1 cellular context compared by ENCODE assay signal in the genomic region with DNA sequence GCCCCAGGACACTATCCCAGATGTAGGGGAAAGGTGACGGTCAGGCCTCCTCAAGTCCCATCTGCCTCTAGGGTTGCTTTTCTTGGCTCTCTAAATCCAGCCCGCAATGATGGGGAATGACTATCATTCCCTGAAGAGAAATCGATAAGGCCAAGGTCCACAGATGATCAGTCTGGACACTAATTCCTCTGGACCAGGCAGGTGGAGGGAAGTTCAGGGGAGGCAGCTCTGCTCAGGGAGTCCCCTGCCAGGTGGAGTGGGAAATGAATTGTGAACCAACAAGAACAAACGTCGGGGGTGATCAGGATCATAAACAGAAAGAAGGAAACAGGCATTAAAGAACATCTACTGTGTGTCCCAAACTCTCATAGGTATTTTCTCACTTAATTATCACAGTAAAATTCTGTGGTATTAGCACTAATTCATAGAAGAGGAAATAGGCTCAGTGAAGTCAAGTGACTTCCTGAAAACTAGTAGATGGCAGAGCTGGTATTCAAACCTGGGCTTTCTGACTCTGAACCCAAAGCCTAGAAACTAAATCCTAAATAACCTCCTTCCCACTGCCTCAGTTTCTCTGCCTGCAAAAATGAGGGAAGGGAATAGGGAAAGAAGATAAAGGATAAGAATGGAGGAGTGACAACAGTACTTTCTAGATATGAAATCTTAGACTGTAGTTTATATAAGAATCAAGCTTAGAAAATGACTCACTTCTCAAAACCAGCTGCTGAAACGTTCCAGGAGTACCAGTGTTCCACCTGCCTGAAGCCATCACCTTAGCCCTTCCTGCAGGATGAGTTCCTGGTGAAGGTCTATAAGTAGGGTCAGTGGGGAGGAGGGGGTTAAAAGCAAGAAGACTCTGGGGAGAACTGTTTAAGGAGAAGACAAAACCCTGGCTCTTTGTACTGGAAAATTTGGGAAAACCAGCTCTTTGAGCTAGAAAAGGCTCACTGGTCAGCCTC.
TF ChIP-seq lines count a peak whose summit lies in the region.

No MANE protein-coding gene starts in this region.

TF ChIP-seq in GM12878, 131 proteins besides CTCF, POLR2A, EP300 and RAD21 (continues in another document):
- no peak for TF ChIP-seq SIN3A (IDR thresholded peaks at IDR 0.05; ENCODE audit: low read depth, low read length)
- TF ChIP-seq ZSCAN29 (IDR thresholded peaks at IDR 0.05) = no peak
- TF ChIP-seq, protein P1, sequence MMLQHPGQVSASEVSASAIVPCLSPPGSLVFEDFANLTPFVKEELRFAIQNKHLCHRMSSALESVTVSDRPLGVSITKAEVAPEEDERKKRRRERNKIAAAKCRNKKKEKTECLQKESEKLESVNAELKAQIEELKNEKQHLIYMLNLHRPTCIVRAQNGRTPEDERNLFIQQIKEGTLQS (IDR thresholded peaks at IDR 0.05; ENCODE audit: borderline replicate concordance, extremely low read depth, low read depth, low read length) = no peak
- no peak for TF ChIP-seq YY1 (IDR thresholded peaks at IDR 0.05; ENCODE audit: low read depth, low read length)
- TF ChIP-seq MEF2A (IDR thresholded peaks at IDR 0.05; ENCODE audit: insufficient read depth, low read depth, low read length) = no peak
- TF ChIP-seq NFXL1 (IDR thresholded peaks at IDR 0.05; ENCODE audit: borderline replicate concordance) = no peak
- TF ChIP-seq CREB1 (IDR thresholded peaks at IDR 0.05; ENCODE audit: low read depth) = no peak
- TF ChIP-seq, protein P2, sequence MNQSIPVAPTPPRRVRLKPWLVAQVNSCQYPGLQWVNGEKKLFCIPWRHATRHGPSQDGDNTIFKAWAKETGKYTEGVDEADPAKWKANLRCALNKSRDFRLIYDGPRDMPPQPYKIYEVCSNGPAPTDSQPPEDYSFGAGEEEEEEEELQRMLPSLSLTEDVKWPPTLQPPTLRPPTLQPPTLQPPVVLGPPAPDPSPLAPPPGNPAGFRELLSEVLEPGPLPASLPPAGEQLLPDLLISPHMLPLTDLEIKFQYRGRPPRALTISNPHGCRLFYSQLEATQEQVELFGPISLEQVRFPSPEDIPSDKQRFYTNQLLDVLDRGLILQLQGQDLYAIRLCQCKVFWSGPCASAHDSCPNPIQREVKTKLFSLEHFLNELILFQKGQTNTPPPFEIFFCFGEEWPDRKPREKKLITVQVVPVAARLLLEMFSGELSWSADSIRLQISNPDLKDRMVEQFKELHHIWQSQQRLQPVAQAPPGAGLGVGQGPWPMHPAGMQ (IDR thresholded peaks at IDR 0.05; ENCODE audit: borderline replicate concordance) = no peak
- TF ChIP-seq, protein P3, sequence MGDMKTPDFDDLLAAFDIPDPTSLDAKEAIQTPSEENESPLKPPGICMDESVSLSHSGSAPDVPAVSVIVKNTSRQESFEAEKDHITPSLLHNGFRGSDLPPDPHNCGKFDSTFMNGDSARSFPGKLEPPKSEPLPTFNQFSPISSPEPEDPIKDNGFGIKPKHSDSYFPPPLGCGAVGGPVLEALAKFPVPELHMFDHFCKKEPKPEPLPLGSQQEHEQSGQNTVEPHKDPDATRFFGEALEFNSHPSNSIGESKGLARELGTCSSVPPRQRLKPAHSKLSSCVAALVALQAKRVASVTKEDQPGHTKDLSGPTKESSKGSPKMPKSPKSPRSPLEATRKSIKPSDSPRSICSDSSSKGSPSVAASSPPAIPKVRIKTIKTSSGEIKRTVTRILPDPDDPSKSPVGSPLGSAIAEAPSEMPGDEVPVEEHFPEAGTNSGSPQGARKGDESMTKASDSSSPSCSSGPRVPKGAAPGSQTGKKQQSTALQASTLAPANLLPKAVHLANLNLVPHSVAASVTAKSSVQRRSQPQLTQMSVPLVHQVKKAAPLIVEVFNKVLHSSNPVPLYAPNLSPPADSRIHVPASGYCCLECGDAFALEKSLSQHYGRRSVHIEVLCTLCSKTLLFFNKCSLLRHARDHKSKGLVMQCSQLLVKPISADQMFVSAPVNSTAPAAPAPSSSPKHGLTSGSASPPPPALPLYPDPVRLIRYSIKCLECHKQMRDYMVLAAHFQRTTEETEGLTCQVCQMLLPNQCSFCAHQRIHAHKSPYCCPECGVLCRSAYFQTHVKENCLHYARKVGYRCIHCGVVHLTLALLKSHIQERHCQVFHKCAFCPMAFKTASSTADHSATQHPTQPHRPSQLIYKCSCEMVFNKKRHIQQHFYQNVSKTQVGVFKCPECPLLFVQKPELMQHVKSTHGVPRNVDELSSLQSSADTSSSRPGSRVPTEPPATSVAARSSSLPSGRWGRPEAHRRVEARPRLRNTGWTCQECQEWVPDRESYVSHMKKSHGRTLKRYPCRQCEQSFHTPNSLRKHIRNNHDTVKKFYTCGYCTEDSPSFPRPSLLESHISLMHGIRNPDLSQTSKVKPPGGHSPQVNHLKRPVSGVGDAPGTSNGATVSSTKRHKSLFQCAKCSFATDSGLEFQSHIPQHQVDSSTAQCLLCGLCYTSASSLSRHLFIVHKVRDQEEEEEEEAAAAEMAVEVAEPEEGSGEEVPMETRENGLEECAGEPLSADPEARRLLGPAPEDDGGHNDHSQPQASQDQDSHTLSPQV (IDR thresholded peaks at IDR 0.05) = no peak
- TF ChIP-seq ESRRA (IDR thresholded peaks at IDR 0.05; ENCODE audit: low read length) = no peak
- no peak for TF ChIP-seq GABPA (IDR thresholded peaks at IDR 0.05; ENCODE audit: low read depth)
- TF ChIP-seq, protein P4, sequence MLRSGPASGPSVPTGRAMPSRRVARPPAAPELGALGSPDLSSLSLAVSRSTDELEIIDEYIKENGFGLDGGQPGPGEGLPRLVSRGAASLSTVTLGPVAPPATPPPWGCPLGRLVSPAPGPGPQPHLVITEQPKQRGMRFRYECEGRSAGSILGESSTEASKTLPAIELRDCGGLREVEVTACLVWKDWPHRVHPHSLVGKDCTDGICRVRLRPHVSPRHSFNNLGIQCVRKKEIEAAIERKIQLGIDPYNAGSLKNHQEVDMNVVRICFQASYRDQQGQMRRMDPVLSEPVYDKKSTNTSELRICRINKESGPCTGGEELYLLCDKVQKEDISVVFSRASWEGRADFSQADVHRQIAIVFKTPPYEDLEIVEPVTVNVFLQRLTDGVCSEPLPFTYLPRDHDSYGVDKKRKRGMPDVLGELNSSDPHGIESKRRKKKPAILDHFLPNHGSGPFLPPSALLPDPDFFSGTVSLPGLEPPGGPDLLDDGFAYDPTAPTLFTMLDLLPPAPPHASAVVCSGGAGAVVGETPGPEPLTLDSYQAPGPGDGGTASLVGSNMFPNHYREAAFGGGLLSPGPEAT (IDR thresholded peaks at IDR 0.05; ENCODE audit: low read depth) = peak; percentile 51; the same call in 1 of the 2 replicates
- TF ChIP-seq FOXK2 (IDR thresholded peaks at IDR 0.05) = no peak
- no peak for TF ChIP-seq BRCA1 (IDR thresholded peaks at IDR 0.05; ENCODE audit: low read depth, low read length)
- TF ChIP-seq DPF2 (IDR thresholded peaks at IDR 0.05) = peak; percentile 50; the same call in 1 of the 2 replicates
- TF ChIP-seq, protein P5, sequence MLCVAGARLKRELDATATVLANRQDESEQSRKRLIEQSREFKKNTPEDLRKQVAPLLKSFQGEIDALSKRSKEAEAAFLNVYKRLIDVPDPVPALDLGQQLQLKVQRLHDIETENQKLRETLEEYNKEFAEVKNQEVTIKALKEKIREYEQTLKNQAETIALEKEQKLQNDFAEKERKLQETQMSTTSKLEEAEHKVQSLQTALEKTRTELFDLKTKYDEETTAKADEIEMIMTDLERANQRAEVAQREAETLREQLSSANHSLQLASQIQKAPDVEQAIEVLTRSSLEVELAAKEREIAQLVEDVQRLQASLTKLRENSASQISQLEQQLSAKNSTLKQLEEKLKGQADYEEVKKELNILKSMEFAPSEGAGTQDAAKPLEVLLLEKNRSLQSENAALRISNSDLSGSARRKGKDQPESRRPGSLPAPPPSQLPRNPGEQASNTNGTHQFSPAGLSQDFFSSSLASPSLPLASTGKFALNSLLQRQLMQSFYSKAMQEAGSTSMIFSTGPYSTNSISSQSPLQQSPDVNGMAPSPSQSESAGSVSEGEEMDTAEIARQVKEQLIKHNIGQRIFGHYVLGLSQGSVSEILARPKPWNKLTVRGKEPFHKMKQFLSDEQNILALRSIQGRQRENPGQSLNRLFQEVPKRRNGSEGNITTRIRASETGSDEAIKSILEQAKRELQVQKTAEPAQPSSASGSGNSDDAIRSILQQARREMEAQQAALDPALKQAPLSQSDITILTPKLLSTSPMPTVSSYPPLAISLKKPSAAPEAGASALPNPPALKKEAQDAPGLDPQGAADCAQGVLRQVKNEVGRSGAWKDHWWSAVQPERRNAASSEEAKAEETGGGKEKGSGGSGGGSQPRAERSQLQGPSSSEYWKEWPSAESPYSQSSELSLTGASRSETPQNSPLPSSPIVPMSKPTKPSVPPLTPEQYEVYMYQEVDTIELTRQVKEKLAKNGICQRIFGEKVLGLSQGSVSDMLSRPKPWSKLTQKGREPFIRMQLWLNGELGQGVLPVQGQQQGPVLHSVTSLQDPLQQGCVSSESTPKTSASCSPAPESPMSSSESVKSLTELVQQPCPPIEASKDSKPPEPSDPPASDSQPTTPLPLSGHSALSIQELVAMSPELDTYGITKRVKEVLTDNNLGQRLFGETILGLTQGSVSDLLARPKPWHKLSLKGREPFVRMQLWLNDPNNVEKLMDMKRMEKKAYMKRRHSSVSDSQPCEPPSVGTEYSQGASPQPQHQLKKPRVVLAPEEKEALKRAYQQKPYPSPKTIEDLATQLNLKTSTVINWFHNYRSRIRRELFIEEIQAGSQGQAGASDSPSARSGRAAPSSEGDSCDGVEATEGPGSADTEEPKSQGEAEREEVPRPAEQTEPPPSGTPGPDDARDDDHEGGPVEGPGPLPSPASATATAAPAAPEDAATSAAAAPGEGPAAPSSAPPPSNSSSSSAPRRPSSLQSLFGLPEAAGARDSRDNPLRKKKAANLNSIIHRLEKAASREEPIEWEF (IDR thresholded peaks at IDR 0.05; ENCODE audit: insufficient replicate concordance, low read depth, low read length) = peak; percentile 14
- no peak; the same call in 1 of the 2 replicates for TF ChIP-seq POLR2AphosphoS5 (IDR thresholded peaks at IDR 0.05; ENCODE audit: low read length)
- no peak for TF ChIP-seq ZNF274 (IDR thresholded peaks at IDR 0.05; ENCODE audit: insufficient read depth, insufficient read length)
- no peak for TF ChIP-seq CBX3 (IDR thresholded peaks at IDR 0.05; ENCODE audit: borderline replicate concordance, low read depth)
- peak; percentile 24; the same call in 1 of the 2 replicates for TF ChIP-seq BMI1 (IDR thresholded peaks at IDR 0.05; ENCODE audit: borderline replicate concordance)
- no peak for TF ChIP-seq SUPT20H (IDR thresholded peaks at IDR 0.05; ENCODE audit: borderline replicate concordance, control insufficient read depth, low read depth, low read length)
- no peak for TF ChIP-seq SIX5 (IDR thresholded peaks at IDR 0.05; ENCODE audit: low read depth, low read length, severe bottlenecking)
- TF ChIP-seq KAT2A (conservative IDR thresholded peaks at IDR 0.05; ENCODE audit: control insufficient read depth, low read depth, low read length) = no peak
- no peak for TF ChIP-seq HDAC6 (IDR thresholded peaks at IDR 0.05; ENCODE audit: unreplicated experiment)
- peak; percentile 79 for TF ChIP-seq ZNF24 (IDR thresholded peaks at IDR 0.05)
- no peak for TF ChIP-seq POLR2AphosphoS2 (IDR thresholded peaks at IDR 0.05; ENCODE audit: low read depth, low read length)
- no peak for TF ChIP-seq RELA (IDR thresholded peaks at IDR 0.05; ENCODE audit: borderline replicate concordance, partially characterized antibody)
- peak; percentile 35; the same call in 1 of the 2 replicates for TF ChIP-seq RAD51 (IDR thresholded peaks at IDR 0.05)
- no peak for TF ChIP-seq MYC (IDR thresholded peaks at IDR 0.05; ENCODE audit: insufficient read depth, insufficient read length, insufficient replicate concordance, low read length, severe bottlenecking)
- TF ChIP-seq, protein P6, sequence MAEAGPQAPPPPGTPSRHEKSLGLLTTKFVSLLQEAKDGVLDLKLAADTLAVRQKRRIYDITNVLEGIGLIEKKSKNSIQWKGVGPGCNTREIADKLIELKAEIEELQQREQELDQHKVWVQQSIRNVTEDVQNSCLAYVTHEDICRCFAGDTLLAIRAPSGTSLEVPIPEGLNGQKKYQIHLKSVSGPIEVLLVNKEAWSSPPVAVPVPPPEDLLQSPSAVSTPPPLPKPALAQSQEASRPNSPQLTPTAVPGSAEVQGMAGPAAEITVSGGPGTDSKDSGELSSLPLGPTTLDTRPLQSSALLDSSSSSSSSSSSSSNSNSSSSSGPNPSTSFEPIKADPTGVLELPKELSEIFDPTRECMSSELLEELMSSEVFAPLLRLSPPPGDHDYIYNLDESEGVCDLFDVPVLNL (IDR thresholded peaks at IDR 0.05; ENCODE audit: low read depth, low read length) = no peak
- TF ChIP-seq, protein P7, sequence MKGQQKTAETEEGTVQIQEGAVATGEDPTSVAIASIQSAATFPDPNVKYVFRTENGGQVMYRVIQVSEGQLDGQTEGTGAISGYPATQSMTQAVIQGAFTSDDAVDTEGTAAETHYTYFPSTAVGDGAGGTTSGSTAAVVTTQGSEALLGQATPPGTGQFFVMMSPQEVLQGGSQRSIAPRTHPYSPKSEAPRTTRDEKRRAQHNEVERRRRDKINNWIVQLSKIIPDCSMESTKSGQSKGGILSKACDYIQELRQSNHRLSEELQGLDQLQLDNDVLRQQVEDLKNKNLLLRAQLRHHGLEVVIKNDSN (IDR thresholded peaks at IDR 0.05; ENCODE audit: borderline replicate concordance, extremely low read length, insufficient read depth, low read depth, low read length) = no peak
- TF ChIP-seq SRF (IDR thresholded peaks at IDR 0.05; ENCODE audit: low read depth in 2 of 2, low read length in 2 of 2) = no peak
- TF ChIP-seq FOXM1 (IDR thresholded peaks at IDR 0.05; ENCODE audit: low read depth, low read length) = no peak
- no peak for TF ChIP-seq YBX1 (IDR thresholded peaks at IDR 0.05)
- no peak for TF ChIP-seq SP1 (IDR thresholded peaks at IDR 0.05; ENCODE audit: low read depth, low read length)
- no peak for TF ChIP-seq MYB (IDR thresholded peaks at IDR 0.05; ENCODE audit: borderline replicate concordance, low read depth, low read length)
- TF ChIP-seq, protein P8, sequence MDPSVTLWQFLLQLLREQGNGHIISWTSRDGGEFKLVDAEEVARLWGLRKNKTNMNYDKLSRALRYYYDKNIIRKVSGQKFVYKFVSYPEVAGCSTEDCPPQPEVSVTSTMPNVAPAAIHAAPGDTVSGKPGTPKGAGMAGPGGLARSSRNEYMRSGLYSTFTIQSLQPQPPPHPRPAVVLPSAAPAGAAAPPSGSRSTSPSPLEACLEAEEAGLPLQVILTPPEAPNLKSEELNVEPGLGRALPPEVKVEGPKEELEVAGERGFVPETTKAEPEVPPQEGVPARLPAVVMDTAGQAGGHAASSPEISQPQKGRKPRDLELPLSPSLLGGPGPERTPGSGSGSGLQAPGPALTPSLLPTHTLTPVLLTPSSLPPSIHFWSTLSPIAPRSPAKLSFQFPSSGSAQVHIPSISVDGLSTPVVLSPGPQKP (IDR thresholded peaks at IDR 0.05; ENCODE audit: low read depth, low read length) = no peak
- TF ChIP-seq, protein P9, sequence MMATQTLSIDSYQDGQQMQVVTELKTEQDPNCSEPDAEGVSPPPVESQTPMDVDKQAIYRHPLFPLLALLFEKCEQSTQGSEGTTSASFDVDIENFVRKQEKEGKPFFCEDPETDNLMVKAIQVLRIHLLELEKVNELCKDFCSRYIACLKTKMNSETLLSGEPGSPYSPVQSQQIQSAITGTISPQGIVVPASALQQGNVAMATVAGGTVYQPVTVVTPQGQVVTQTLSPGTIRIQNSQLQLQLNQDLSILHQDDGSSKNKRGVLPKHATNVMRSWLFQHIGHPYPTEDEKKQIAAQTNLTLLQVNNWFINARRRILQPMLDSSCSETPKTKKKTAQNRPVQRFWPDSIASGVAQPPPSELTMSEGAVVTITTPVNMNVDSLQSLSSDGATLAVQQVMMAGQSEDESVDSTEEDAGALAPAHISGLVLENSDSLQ (IDR thresholded peaks at IDR 0.05) = no peak
- no peak for TF ChIP-seq TAF1 (IDR thresholded peaks at IDR 0.05; ENCODE audit: borderline replicate concordance, low read depth, low read length)
